ENCODE assay signal across 10 cellular contexts in genomic region chr22:25774575-25775026, GRCh38. TPM values are rescaled to one million over a fixed set of nuclear protein-coding genes. Genes with fewer than 3 reads are reported as not detected.
DNase-seq lines count a peak whose midpoint lies in the region; ATAC-seq, FAIRE-seq and TF ChIP-seq lines count a peak whose summit lies in the region.
"Had no signal": no experiment of that assay in that cellular context is flagged by ENCODE, and none has a peak within 500 bp of the region (broad histone marks: within the 10 kb centered on the region; RNA-seq: fewer than 3 reads in every experiment).

No MANE protein-coding gene starts in this region.

- no peak for ATAC-seq in GM21367 (IDR thresholded peaks at IDR 0.05; ENCODE audit: unreplicated experiment)
- ATAC-seq in gastroesophageal sphincter, result no peak

- H3K4me3 ChIP-seq in KMS-11 (IDR thresholded peaks at IDR 0.05; ENCODE audit: insufficient read depth, low read depth, low read length) (no peak overlapping the region), bronchial epithelial cell (ENCODE audit: low read depth, low read length) (no peak overlapping the region), MG63 (no peak overlapping the region), gastroesophageal sphincter (no peak overlapping the region)

- H3K4me1 ChIP-seq in KMS-11 (ENCODE audit: low read depth, poor library complexity, severe bottlenecking) (no peaks in the 10 kb centered on the region), gastroesophageal sphincter (no peaks in the 10 kb centered on the region)

- no peak overlapping the region for H3K27ac Mint-ChIP-seq in neural crest cell (ENCODE audit: unreplicated experiment)

- H3K4me3 Mint-ChIP-seq in neural crest cell, result no peak overlapping the region

- H2AFZ ChIP-seq in KMS-11 (ENCODE audit: low read depth), result no peak overlapping the region

- H3K4me1 Mint-ChIP-seq in neural crest cell, result peaks cover 6% of the 10 kb centered on the region

- no peak overlapping the region for H3K9ac ChIP-seq in KMS-11

- H3K27ac ChIP-seq in KMS-11 (no peak overlapping the region), gastroesophageal sphincter (no peak overlapping the region)

- no peak for TF ChIP-seq POLR2A in gastroesophageal sphincter (IDR thresholded peaks at IDR 0.05)

- H3K27me3 Mint-ChIP-seq in neural crest cell (ENCODE audit: low read depth), result peaks cover 6% of the 10 kb centered on the region

- H3K36me3 Mint-ChIP-seq in neural crest cell (ENCODE audit: low read depth), result no peaks in the 10 kb centered on the region

- H3K27me3 ChIP-seq in KMS-11 (ENCODE audit: insufficient read depth, low read depth) (no peaks in the 10 kb centered on the region), bronchial epithelial cell (ENCODE audit: control insufficient read depth, insufficient read depth, low read length) (no peaks in the 10 kb centered on the region), MG63 (no peaks in the 10 kb centered on the region), gastroesophageal sphincter (peaks cover 25% of the 10 kb centered on the region)

- 42 to 100% methylated on average over 1 to 2 of the region's 12 CpGs for WGBS in gastroesophageal sphincter (ENCODE audit: low coverage in 1 of 2), 2 donors

- no peak overlapping the region for H3K4me2 ChIP-seq in KMS-11

- no peak for TF ChIP-seq EP300 in gastroesophageal sphincter (IDR thresholded peaks at IDR 0.05)

- peak; percentile 2 for DNase-seq in DMS53 (lab: John Stamatoyannopoulos, UW)
- DNase-seq in DMS53 treated with DMSO at 0.1 percent for 48 hours (lab: John Stamatoyannopoulos, UW; ENCODE audit: unreplicated experiment), result no peak
- no peak for DNase-seq in bronchial epithelial cell (ENCODE audit: low read depth)
- DNase-seq in neural crest cell (ENCODE audit: low read depth, low spot score), result peak; percentile 61
- no peak for DNase-seq in MG63
- DNase-seq: NCI-H1048 had no signal

- H3K79me2 ChIP-seq in KMS-11 (ENCODE audit: insufficient read depth, low read depth), result no peaks in the 10 kb centered on the region

- no peaks in the 10 kb centered on the region for H4K20me1 ChIP-seq in KMS-11 (ENCODE audit: insufficient read depth)

- TF ChIP-seq CTCF in KMS-11 (conservative IDR thresholded peaks at IDR 0.05; ENCODE audit: low read depth, low read length) (peak; percentile 65), bronchial epithelial cell (IDR thresholded peaks at IDR 0.05; ENCODE audit: insufficient read depth, low read length, severe bottlenecking) (peak; percentile 48), neural crest cell (conservative IDR thresholded peaks at IDR 0.05) (peak; percentile 69), gastroesophageal sphincter (IDR thresholded peaks at IDR 0.05) (peak in 1 of 4 experiments; percentile 27)

- no peak for FAIRE-seq in bronchial epithelial cell (lab: Jason Lieb, UNC)
- FAIRE-seq: endometrium had no signal

- no peaks in the 10 kb centered on the region for H3K9me3 Mint-ChIP-seq in neural crest cell

- H3K36me3 ChIP-seq in KMS-11 (ENCODE audit: insufficient read depth), result no peaks in the 10 kb centered on the region
- no peaks in the 10 kb centered on the region for H3K36me3 ChIP-seq in bronchial epithelial cell (ENCODE audit: control insufficient read depth, insufficient read depth, low read length)
- H3K36me3 ChIP-seq in MG63, result no peaks in the 10 kb centered on the region
- no peaks in the 10 kb centered on the region for H3K36me3 ChIP-seq in gastroesophageal sphincter

- no peaks in the 10 kb centered on the region for H3K9me3 ChIP-seq in MG63
- H3K9me3 ChIP-seq in gastroesophageal sphincter, result no peaks in the 10 kb centered on the region

RNA-seq across cellular contexts. Expression of gene MYO18B, which starts 32.6 kb away (rescaled TPM):
- total RNA-seq in bronchial epithelial cell (not detected in 2 replicates), neural crest cell (not detected in 2 replicates), gastroesophageal sphincter (1 to 10 TPM in 2 of 4 donors, under 1 TPM in 1, not detected in 1; 0.19 to 6.9 (median 1.4) TPM)
- total RNA-seq in MG63 (2014; rRNA removed; shearing (Covaris generic); ENCODE audit: low replicate concordance), result not detected in 2 replicates

Comparison
In these comparisons a context has a peak if more than half of its experiments do, and no peak if none do; other contexts are left out.
1. DNase-seq: peak in DMS53 (single experiment) and neural crest cell (single experiment); none in DMS53 treated with DMSO at 0.1 percent for 48 hours (single experiment), bronchial epithelial cell (single experiment) and MG63 (single experiment).